ENCODE assay signal across 7 cellular contexts in genomic region chr15:74725845-74726773, GRCh38. TPM values are rescaled to one million over a fixed set of nuclear protein-coding genes. Genes with fewer than 3 reads are reported as not detected.
DNase-seq lines count a peak whose midpoint lies in the region; ATAC-seq, FAIRE-seq and TF ChIP-seq lines count a peak whose summit lies in the region.

No MANE protein-coding gene starts in this region.

- H3K9me3 Mint-ChIP-seq in activated CD8-positive, alpha-beta T cell treated with anti-CD3 and anti-CD28 coated beads for 36 hours = no peaks in the 10 kb centered on the region
- H3K9me3 Mint-ChIP-seq in naive B cell = no peaks in the 10 kb centered on the region

- H3K9me3 ChIP-seq in MM.1S (replicated peaks; ENCODE audit: insufficient read depth, low read length) (no peaks in the 10 kb centered on the region), endocrine pancreas (ENCODE audit: control insufficient read depth, low read length) (no peaks in the 10 kb centered on the region), testis (no peaks in the 10 kb centered on the region)

- DNase-seq in GM12891 (ENCODE audit: insufficient read length, low spot score) = peak; percentile 66
- DNase-seq in MM.1S = peak; percentile 27
- DNase-seq in activated CD8-positive, alpha-beta T cell treated with anti-CD3 and anti-CD28 coated beads for 36 hours = peak; percentile 77
- peak; percentile 11 for DNase-seq in naive B cell
- peak; percentile 36 for DNase-seq in testis
- no peak for DNase-seq in UCSD-AML1 (lab: John Stamatoyannopoulos, UW; ENCODE audit: unreplicated experiment)

- H3K4me2 ChIP-seq in MM.1S (ENCODE audit: low read depth, low read length) = peak overlapping the region; percentile 94

- ATAC-seq in activated CD8-positive, alpha-beta T cell treated with anti-CD3 and anti-CD28 coated beads for 36 hours = peak; percentile 76
- peak; percentile 66 for ATAC-seq in naive B cell (ENCODE audit: low read depth in 2 of 2)

- peak overlapping the region; percentile 9 for H3K27ac Mint-ChIP-seq in activated CD8-positive, alpha-beta T cell treated with anti-CD3 and anti-CD28 coated beads for 36 hours
- H3K27ac Mint-ChIP-seq in naive B cell = no peak overlapping the region

- H3K4me1 ChIP-seq in MM.1S (ENCODE audit: low read length) (peaks cover 3% of the 10 kb centered on the region; the same call in 1 of the 2 replicates), endocrine pancreas (ENCODE audit: control insufficient read depth, insufficient read depth, low read length) (no peaks in the 10 kb centered on the region), testis (peaks cover 12% of the 10 kb centered on the region)

- H3K4me3 Mint-ChIP-seq in activated CD8-positive, alpha-beta T cell treated with anti-CD3 and anti-CD28 coated beads for 36 hours = peak overlapping the region; percentile 71
- peak overlapping the region; percentile 56 to 93 (median 78) for H3K4me3 Mint-ChIP-seq in naive B cell

- H3K4me3 ChIP-seq in MM.1S (ENCODE audit: low read length) (peak overlapping the region; percentile 66), endocrine pancreas (ENCODE audit: control insufficient read depth, insufficient read depth, low read length) (no peak overlapping the region), testis (peak overlapping the region; percentile 54 to 59)

- 3 to 6% methylated on average over 7 to 63 of the region's 86 CpGs for WGBS in testis, 2 donors

- TF ChIP-seq CTCF in MM.1S (IDR thresholded peaks at IDR 0.05; ENCODE audit: low read length) (peak; percentile 13), testis (IDR thresholded peaks at IDR 0.05) (no peak)
- TF ChIP-seq CTCF in activated CD8-positive, alpha-beta T cell treated with anti-CD3 and anti-CD28 coated beads for 36 hours (IDR thresholded peaks at IDR 0.05) = no peak

- peak; percentile 54 for FAIRE-seq in GM12891 (lab: Jason Lieb, UNC)

- H3K9me2 ChIP-seq in MM.1S (replicated peaks; ENCODE audit: insufficient read depth, low read length) = no peaks in the 10 kb centered on the region

- no peaks in the 10 kb centered on the region for H4K20me1 ChIP-seq in MM.1S (ENCODE audit: insufficient read depth, low read length)

- H3F3A ChIP-seq in MM.1S (ENCODE audit: insufficient read depth, low read length) = no peaks in the 10 kb centered on the region

- H3K79me2 ChIP-seq in MM.1S (ENCODE audit: low read length) = no peaks in the 10 kb centered on the region

- TF ChIP-seq POLR2A in GM12891 (IDR thresholded peaks at IDR 0.05; ENCODE audit: low read depth, low read length) = no peak
- TF ChIP-seq POLR2A in testis (IDR thresholded peaks at IDR 0.05) = no peak

- intact Hi-C loops in activated CD8-positive, alpha-beta T cell treated with anti-CD3 and anti-CD28 coated beads for 36 hours (cut with micrococcal nuclease) = no loop called here
- intact Hi-C loops in testis (cut with DNase I; ENCODE audit: low total_unique reads) = no loop called here

- H3K36me3 ChIP-seq in MM.1S (replicated peaks; ENCODE audit: insufficient read depth, low read length) = no peaks in the 10 kb centered on the region
- H3K36me3 ChIP-seq in endocrine pancreas (ENCODE audit: control insufficient read depth, insufficient read depth, low read length) = no peaks in the 10 kb centered on the region
- H3K36me3 ChIP-seq in testis (ENCODE audit: low read depth, missing control alignments) = no peaks in the 10 kb centered on the region

- POLR2A ChIA-PET in activated CD8-positive, alpha-beta T cell treated with anti-CD3 and anti-CD28 coated beads for 36 hours (lab: Charles Lee) = interaction anchor here (0.9 to 1.1 kb wide), 3 partner anchors 9 to 116 kb away, joined by 3 read pairs; partner anchors contain the start of gene CYP1A2

- peak overlapping the region; percentile 77 for H2AFZ ChIP-seq in MM.1S (ENCODE audit: low read length)

- peak overlapping the region; percentile 39; the same call in 1 of the 2 replicates for H3K9ac ChIP-seq in MM.1S (ENCODE audit: low read length)
- peak overlapping the region; percentile 14 for H3K9ac ChIP-seq in endocrine pancreas (ENCODE audit: control insufficient read depth, insufficient read depth, low read length)

- H3K27me3 ChIP-seq in MM.1S (replicated peaks; ENCODE audit: insufficient read depth, low read length) (peaks cover 44% of the 10 kb centered on the region), endocrine pancreas (ENCODE audit: control insufficient read depth, insufficient read depth, low read length) (peaks cover 3% of the 10 kb centered on the region), testis (no peaks in the 10 kb centered on the region)

- H3K27ac ChIP-seq in MM.1S (ENCODE audit: low read length) (no peak overlapping the region), testis (no peak overlapping the region)

- H3K4me1 Mint-ChIP-seq in activated CD8-positive, alpha-beta T cell treated with anti-CD3 and anti-CD28 coated beads for 36 hours (ENCODE audit: low read depth) = peaks cover 9% of the 10 kb centered on the region
- H3K4me1 Mint-ChIP-seq in naive B cell = peaks cover 11 to 16% (median 16%) of the 10 kb centered on the region in 3 donors

- H3K27me3 Mint-ChIP-seq in activated CD8-positive, alpha-beta T cell treated with anti-CD3 and anti-CD28 coated beads for 36 hours = peaks cover 17% of the 10 kb centered on the region
- peaks cover 44 to 64% (median 50%) of the 10 kb centered on the region in 3 donors for H3K27me3 Mint-ChIP-seq in naive B cell

- H3K36me3 Mint-ChIP-seq in activated CD8-positive, alpha-beta T cell treated with anti-CD3 and anti-CD28 coated beads for 36 hours (ENCODE audit: low read depth) = no peaks in the 10 kb centered on the region
- peaks cover 0 to 4% of the 10 kb centered on the region in 2 donors for H3K36me3 Mint-ChIP-seq in naive B cell

- CTCF ChIA-PET in activated CD8-positive, alpha-beta T cell treated with anti-CD3 and anti-CD28 coated beads for 36 hours (lab: Charles Lee) = interaction anchor here (0.8 to 1.7 kb wide), 8 partner anchors 11 to 153 kb away, joined by 3 to 6 read pairs (median 4); no protein-coding TSS in a partner anchor

TF ChIP-seq in GM12891, 5 proteins besides CTCF, POLR2A, EP300 and RAD21:
- TF ChIP-seq POLR2AphosphoS5 (IDR thresholded peaks at IDR 0.05; ENCODE audit: low read depth, low read length) = no peak
- no peak for TF ChIP-seq PAX5 (IDR thresholded peaks at IDR 0.05; ENCODE audit: insufficient read depth, low read length, severe bottlenecking)
- TF ChIP-seq TAF1 (IDR thresholded peaks at IDR 0.05; ENCODE audit: low read depth, low read length) = no peak
- no peak for TF ChIP-seq POU2F2 (IDR thresholded peaks at IDR 0.05; ENCODE audit: low read depth, low read length)
- no peak for TF ChIP-seq SPI1 (IDR thresholded peaks at IDR 0.05; ENCODE audit: low read depth, low read length)

RNA-seq across cellular contexts. Expression of gene CYP1A1, which starts 0.8 kb away (rescaled TPM):
- 1.1 TPM for polyA plus RNA-seq in GM12891 (2012; ENCODE audit: low read depth, missing spikeins)
- total RNA-seq in activated CD8-positive, alpha-beta T cell treated with anti-CD3 and anti-CD28 coated beads for 36 hours = 1 to 10 TPM; 4.3 to 4.9 TPM
- polyA plus RNA-seq in naive B cell (ENCODE audit: low read depth in 6 of 6) = not detected
- total RNA-seq in testis = under 1 TPM; 0.19 to 0.31 TPM
- 5.6 TPM for polyA plus RNA-seq in testis (ENCODE audit: insufficient read depth, low read depth, low replicate concordance)

RNA-seq across cellular contexts. Expression of gene CYP1A2, which starts 22.5 kb away (rescaled TPM):
- not detected for polyA plus RNA-seq in GM12891 (2012; ENCODE audit: low read depth, missing spikeins)
- total RNA-seq in activated CD8-positive, alpha-beta T cell treated with anti-CD3 and anti-CD28 coated beads for 36 hours = not detected
- polyA plus RNA-seq in naive B cell (ENCODE audit: low read depth in 6 of 6) (not detected), testis (ENCODE audit: insufficient read depth, low read depth, low replicate concordance) (not detected)
- total RNA-seq in testis = under 1 TPM; 0.12 to 0.31 TPM

RNA-seq across cellular contexts. Expression of gene EDC3, which starts 30.3 kb away (rescaled TPM):
- 26.7 TPM for polyA plus RNA-seq in GM12891 (2012; ENCODE audit: low read depth, missing spikeins)
- 10 to 100 TPM; 41.9 to 44.1 TPM for total RNA-seq in activated CD8-positive, alpha-beta T cell treated with anti-CD3 and anti-CD28 coated beads for 36 hours
- polyA plus RNA-seq in naive B cell (ENCODE audit: low read depth in 6 of 6) (10 to 100 TPM; 14.4 to 30.1 (median 24.1) TPM), testis (ENCODE audit: insufficient read depth, low read depth, low replicate concordance) (96.0 TPM)
- 10 to 100 TPM; 53.8 to 56.5 TPM for total RNA-seq in testis

RNA-seq across cellular contexts. Expression of gene CSK, which starts 55.8 kb away (rescaled TPM):
- 116 TPM for polyA plus RNA-seq in GM12891 (2012; ENCODE audit: low read depth, missing spikeins)
- 100 to 1,000 TPM; 254 to 260 TPM for total RNA-seq in activated CD8-positive, alpha-beta T cell treated with anti-CD3 and anti-CD28 coated beads for 36 hours
- polyA plus RNA-seq in naive B cell (ENCODE audit: low read depth in 6 of 6) (100 to 1,000 TPM; 176 to 273 (median 216) TPM), testis (ENCODE audit: insufficient read depth, low read depth, low replicate concordance) (45.6 TPM)
- 10 to 100 TPM; 41.5 to 43.1 TPM for total RNA-seq in testis

Comparison
In these comparisons a context has a peak if more than half of its experiments do, and no peak if none do; other contexts are left out.
1. RNA of gene CYP1A1, which starts 0.8 kb away (total RNA-seq): 4.3 to 4.9 TPM in activated CD8-positive, alpha-beta T cell treated with anti-CD3 and anti-CD28 coated beads for 36 hours; 0.19 to 0.31 TPM in testis; every median in the first group is over 4 times any median in the second.